ENCODE assay signal across 21 cellular contexts in genomic region chr6:107970255-107970654, GRCh38.
"Had no signal": no experiment of that assay in that cellular context is flagged by ENCODE, and none has a peak within 500 bp of the region (broad histone marks: within the 10 kb centered on the region; RNA-seq: fewer than 3 reads in every experiment).

No MANE protein-coding gene starts in this region.

- FAIRE-seq: colon, endothelial cell of umbilical vein, frontal cortex had no signal

- H3K9me3 Mint-ChIP-seq: mesothelial cell of epicardium had no signal

- H2AFZ ChIP-seq: hepatocyte had no signal

- H3K4me3 Mint-ChIP-seq: immature natural killer cell, mesothelial cell of epicardium had no signal

- H3K27me3 ChIP-seq: dorsolateral prefrontal cortex, esophagus muscularis mucosa, foreskin keratinocyte, gastroesophageal sphincter, heart left ventricle, hepatocyte had no signal

- H3K4me2 ChIP-seq: hepatocyte had no signal

- H3K27ac Mint-ChIP-seq: immature natural killer cell, mesothelial cell of epicardium had no signal

- DNase-seq: dermis blood vessel endothelial cell; dorsolateral prefrontal cortex; effector CD4-positive, alpha-beta T cell; effector memory CD4-positive, alpha-beta T cell; foreskin keratinocyte; heart left ventricle; hypothalamus; immature natural killer cell; left cardiac atrium; left ventricle myocardium superior; lower lobe of right lung; mesenchymal stem cell; mucosa of descending colon had no signal

- H3K36me3 Mint-ChIP-seq: immature natural killer cell, mesothelial cell of epicardium had no signal

- H3K4me1 ChIP-seq: gastroesophageal sphincter, heart left ventricle, lower lobe of right lung had no signal

- H3K4me3 ChIP-seq: coronary artery, dorsolateral prefrontal cortex, esophagus muscularis mucosa, gastroesophageal sphincter, heart left ventricle, hepatocyte, lower lobe of right lung, mucosa of descending colon had no signal

- H3K27ac ChIP-seq: coronary artery, dorsolateral prefrontal cortex, esophagus muscularis mucosa, foreskin keratinocyte, gastroesophageal sphincter, heart left ventricle, hepatocyte, lower lobe of right lung had no signal

- H3K9me3 ChIP-seq: esophagus muscularis mucosa, gastroesophageal sphincter, heart left ventricle, lower lobe of right lung, mucosa of descending colon had no signal

- ATAC-seq: foreskin keratinocyte, gastroesophageal sphincter, heart left ventricle, left cardiac atrium, left ventricle myocardium superior, lower lobe of right lung, mucosa of descending colon had no signal

- H3K79me2 ChIP-seq: hepatocyte had no signal

- H3K36me3 ChIP-seq: esophagus muscularis mucosa, gastroesophageal sphincter, heart left ventricle, lower lobe of right lung had no signal
